ENCODE assay signal across 8 cellular contexts in genomic region chr5:71456362-71456743, GRCh38. TPM values are rescaled to one million over a fixed set of nuclear protein-coding genes. Genes with fewer than 3 reads are reported as not detected.
DNase-seq lines count a peak whose midpoint lies in the region; ATAC-seq and TF ChIP-seq lines count a peak whose summit lies in the region.

No MANE protein-coding gene starts in this region.

- H3K9me3 ChIP-seq in BLaER1 (no peaks in the 10 kb centered on the region), mesodermal cell (ENCODE audit: control insufficient read depth, low read length) (no peaks in the 10 kb centered on the region)

- peaks cover 22% of the 10 kb centered on the region for H3K4me1 ChIP-seq in BLaER1
- no peaks in the 10 kb centered on the region for H3K4me1 ChIP-seq in mesodermal cell (ENCODE audit: control insufficient read depth, insufficient read depth, low read length, poor library complexity, severe bottlenecking)

- peak overlapping the region; percentile 89 for H3K4me2 ChIP-seq in BLaER1

- peak overlapping the region; percentile 93 for H3K9ac ChIP-seq in BLaER1

- DNase-seq in astrocyte of the spinal cord (ENCODE audit: low read depth, low spot score) (no peak), mesenteric fat pad (ENCODE audit: low spot score) (no peak), HCEC 1CT (no peak)

- peak overlapping the region; percentile 95 for H3K4me3 ChIP-seq in BLaER1
- H3K4me3 ChIP-seq in astrocyte of the spinal cord (ENCODE audit: low read depth, low read length): peak overlapping the region; percentile 99
- H3K4me3 ChIP-seq in mesodermal cell (ENCODE audit: extremely low read depth, insufficient read depth, low read length, poor library complexity, severe bottlenecking): peak overlapping the region; percentile 100

- H3K27ac ChIP-seq in BLaER1: peak overlapping the region; percentile 93; the same call in 1 of the 2 replicates
- H3K27ac ChIP-seq in mesodermal cell (ENCODE audit: low read depth, low read length, severe bottlenecking): peak overlapping the region; percentile 86

- TF ChIP-seq CTCF in astrocyte of the spinal cord (IDR thresholded peaks at IDR 0.05; ENCODE audit: low read depth, low read length): no peak

- WGBS in mesodermal cell (ENCODE audit: insufficient coverage in 2 of 2), 2 experiments: 5 to 10% methylated on average over 2 to 4 of the region's 4 CpGs

- ATAC-seq in HG02885 (IDR thresholded peaks at IDR 0.05; ENCODE audit: poor library complexity, unreplicated experiment) (peak; percentile 4), GM18505 (IDR thresholded peaks at IDR 0.05; ENCODE audit: unreplicated experiment) (no peak), GM21390 (IDR thresholded peaks at IDR 0.05; ENCODE audit: unreplicated experiment) (no peak)

- H3K36me3 ChIP-seq in BLaER1 (peaks cover 31% of the 10 kb centered on the region), mesodermal cell (ENCODE audit: control insufficient read depth, insufficient read depth, low read length) (peaks cover 31% of the 10 kb centered on the region)

- TF ChIP-seq POLR2A in GM18505 (IDR thresholded peaks at IDR 0.05; ENCODE audit: borderline replicate concordance, extremely low read depth, insufficient read depth, insufficient read length): no peak

- H4K20me1 ChIP-seq in BLaER1: peaks cover 49% of the 10 kb centered on the region

- H3K27me3 ChIP-seq in BLaER1: no peaks in the 10 kb centered on the region

- in situ Hi-C loops in astrocyte of the spinal cord (cut with HindIII; ENCODE audit: low sequenced_read_pairs): no loop called here

RNA-seq across cellular contexts. Expression of gene BDP1, which starts 0.9 kb away (rescaled TPM):
- 12.6 TPM for polyA plus RNA-seq in mesodermal cell (2013, experiment 1 of 2)
- 14.7 TPM for polyA plus RNA-seq in mesodermal cell (2013, experiment 2 of 2)
- 27.6 TPM for total RNA-seq in mesenteric fat pad
